In genomic region chrX:29693912-29694311, GRCh38 we compare ENCODE assay signal across 27 cellular contexts.
"Had no signal": no experiment of that assay in that cellular context is flagged by ENCODE, and none has a peak within 500 bp of the region (broad histone marks: within the 10 kb centered on the region; RNA-seq: fewer than 3 reads in every experiment).

No MANE protein-coding gene starts in this region.

- H3K27ac Mint-ChIP-seq: activated CD4-positive, alpha-beta memory T cell treated with anti-CD3 and anti-CD28 coated beads, Interleukin-2, amount 10 ng/mL, durations not matched to agents 7 days and 5 days; activated CD4-positive, alpha-beta T cell treated with anti-CD3 and anti-CD28 coated beads for 36 hours; activated CD4-positive, alpha-beta T cell treated with anti-CD3 and anti-CD28 coated beads, Interleukin-2, amount 10 ng/mL, durations not matched to agents 24 days and 14 days; activated naive CD4-positive, alpha-beta T cell treated with anti-CD3 and anti-CD28 coated beads for 36 hours; activated naive CD4-positive, alpha-beta T cell treated with anti-CD3 and anti-CD28 coated beads, Interleukin-2, amount 50 U/mL, for 24 hours; activated naive CD8-positive, alpha-beta T cell treated with anti-CD3 and anti-CD28 coated beads, Interleukin-2, amount 10 ng/mL, durations not matched to agents 7 days and 5 days; activated T-helper 1 cell treated with anti-CD3 and anti-CD28 coated beads, Interleukin-12 subunit alpha, Interleukin-12 subunit beta, Interleukin-2, Interleukin-4 antibody, amounts not matched to agents 30 ng/mL and 10 ng/mL and 1 ng/mL, durations not matched to agents 14 hours and 24 hours and 36 hours; activated T-helper 2 cell treated with anti-CD3 and anti-CD28 coated beads, Interferon-gamma antibody, Interleukin-2, Interleukin-4, amounts not matched to agents 10 μg/mL and 5 μg/mL and 100 μg/mL, durations not matched to agents 14 hours and 24 hours and 36 hours had no signal

- H3K4me3 Mint-ChIP-seq: activated CD4-positive, alpha-beta memory T cell treated with anti-CD3 and anti-CD28 coated beads, Interleukin-2, amount 10 ng/mL, durations not matched to agents 7 days and 5 days; activated CD4-positive, alpha-beta T cell treated with anti-CD3 and anti-CD28 coated beads for 36 hours; activated CD4-positive, alpha-beta T cell treated with anti-CD3 and anti-CD28 coated beads, Interleukin-2, amount 10 ng/mL, durations not matched to agents 24 days and 14 days; activated naive CD4-positive, alpha-beta T cell treated with anti-CD3 and anti-CD28 coated beads for 36 hours; activated naive CD4-positive, alpha-beta T cell treated with anti-CD3 and anti-CD28 coated beads, Interleukin-2, amount 50 U/mL, for 24 hours; activated naive CD8-positive, alpha-beta T cell treated with anti-CD3 and anti-CD28 coated beads, Interleukin-2, amount 10 ng/mL, durations not matched to agents 7 days and 5 days; activated T-cell treated with anti-CD3 and anti-CD28 coated beads, Interleukin-2, amount 50 U/mL, for 4 hours; activated T-helper 1 cell treated with anti-CD3 and anti-CD28 coated beads, Interleukin-12 subunit alpha, Interleukin-12 subunit beta, Interleukin-2, Interleukin-4 antibody, amounts not matched to agents 30 ng/mL and 10 ng/mL and 1 ng/mL, durations not matched to agents 14 hours and 24 hours and 36 hours; central memory CD8-positive, alpha-beta T cell had no signal

- ATAC-seq: activated CD4-positive, alpha-beta T cell treated with anti-CD3 and anti-CD28 coated beads for 36 hours; activated T-cell treated with anti-CD3 and anti-CD28 coated beads, Interleukin-2, amount 50 U/mL, for 4 hours; gastroesophageal sphincter; heart right ventricle had no signal

- H3K27me3 ChIP-seq: ascending aorta, brain microvascular endothelial cell, esophagus squamous epithelium, gastroesophageal sphincter, heart right ventricle, hepatocyte had no signal

- H3K4me2 ChIP-seq: hepatocyte had no signal

- H3K4me1 ChIP-seq: ascending aorta, esophagus squamous epithelium, gastroesophageal sphincter, heart right ventricle had no signal

- H3K27me3 Mint-ChIP-seq: activated CD4-positive, alpha-beta memory T cell treated with anti-CD3 and anti-CD28 coated beads, Interleukin-2, amount 10 ng/mL, durations not matched to agents 7 days and 5 days; activated CD4-positive, alpha-beta T cell treated with anti-CD3 and anti-CD28 coated beads for 36 hours; activated CD4-positive, alpha-beta T cell treated with anti-CD3 and anti-CD28 coated beads, Interleukin-2, amount 10 ng/mL, durations not matched to agents 24 days and 14 days; activated naive CD4-positive, alpha-beta T cell treated with anti-CD3 and anti-CD28 coated beads, Interleukin-2, amount 50 U/mL, for 24 hours; activated naive CD8-positive, alpha-beta T cell treated with anti-CD3 and anti-CD28 coated beads, Interleukin-2, amount 10 ng/mL, durations not matched to agents 7 days and 5 days; central memory CD8-positive, alpha-beta T cell had no signal

- H3K9me3 Mint-ChIP-seq: activated CD4-positive, alpha-beta T cell treated with anti-CD3 and anti-CD28 coated beads, Interleukin-2, amount 10 ng/mL, durations not matched to agents 24 days and 14 days; activated naive CD4-positive, alpha-beta T cell treated with anti-CD3 and anti-CD28 coated beads for 36 hours; activated naive CD4-positive, alpha-beta T cell treated with anti-CD3 and anti-CD28 coated beads, Interleukin-2, amount 50 U/mL, for 24 hours; activated naive CD8-positive, alpha-beta T cell treated with anti-CD3 and anti-CD28 coated beads, Interleukin-2, amount 10 ng/mL, durations not matched to agents 7 days and 5 days; activated T-cell treated with anti-CD3 and anti-CD28 coated beads, Interleukin-2, amount 50 U/mL, for 4 hours; activated T-helper 1 cell treated with anti-CD3 and anti-CD28 coated beads, Interleukin-12 subunit alpha, Interleukin-12 subunit beta, Interleukin-2, Interleukin-4 antibody, amounts not matched to agents 30 ng/mL and 10 ng/mL and 1 ng/mL, durations not matched to agents 14 hours and 24 hours and 36 hours; activated T-helper 2 cell treated with anti-CD3 and anti-CD28 coated beads, Interferon-gamma antibody, Interleukin-2, Interleukin-4, amounts not matched to agents 10 μg/mL and 5 μg/mL and 100 μg/mL, durations not matched to agents 14 hours and 24 hours and 36 hours; central memory CD8-positive, alpha-beta T cell had no signal

- H3K79me2 ChIP-seq: hepatocyte had no signal

- H3K4me3 ChIP-seq: ascending aorta, esophagus squamous epithelium, gastroesophageal sphincter, heart right ventricle, hepatocyte had no signal

- H2AFZ ChIP-seq: hepatocyte had no signal

- FAIRE-seq: bronchial epithelial cell, endometrium, endothelial cell of umbilical vein had no signal

- H3K36me3 ChIP-seq: ascending aorta, brain microvascular endothelial cell, esophagus squamous epithelium, gastroesophageal sphincter, heart right ventricle had no signal

- H3K27ac ChIP-seq: ascending aorta, brain microvascular endothelial cell, epithelial cell of prostate, esophagus squamous epithelium, gastroesophageal sphincter, heart right ventricle, hepatocyte had no signal

- H3K4me1 Mint-ChIP-seq: activated CD4-positive, alpha-beta memory T cell treated with anti-CD3 and anti-CD28 coated beads, Interleukin-2, amount 10 ng/mL, durations not matched to agents 7 days and 5 days; activated CD4-positive, alpha-beta T cell treated with anti-CD3 and anti-CD28 coated beads for 36 hours; activated CD4-positive, alpha-beta T cell treated with anti-CD3 and anti-CD28 coated beads, Interleukin-2, amount 10 ng/mL, durations not matched to agents 24 days and 14 days; activated naive CD4-positive, alpha-beta T cell treated with anti-CD3 and anti-CD28 coated beads, Interleukin-2, amount 50 U/mL, for 24 hours; activated naive CD8-positive, alpha-beta T cell treated with anti-CD3 and anti-CD28 coated beads, Interleukin-2, amount 10 ng/mL, durations not matched to agents 7 days and 5 days; central memory CD8-positive, alpha-beta T cell had no signal

- H3K36me3 Mint-ChIP-seq: activated naive CD4-positive, alpha-beta T cell treated with anti-CD3 and anti-CD28 coated beads, Interleukin-2, amount 50 U/mL, for 24 hours; activated naive CD8-positive, alpha-beta T cell treated with anti-CD3 and anti-CD28 coated beads, Interleukin-2, amount 10 ng/mL, durations not matched to agents 7 days and 5 days had no signal

- DNase-seq: activated CD4-positive, alpha-beta memory T cell treated with anti-CD3 and anti-CD28 coated beads, Interleukin-2, amount 10 ng/mL, durations not matched to agents 7 days and 5 days; activated CD4-positive, alpha-beta T cell treated with anti-CD3 and anti-CD28 coated beads for 36 hours; activated CD4-positive, alpha-beta T cell treated with anti-CD3 and anti-CD28 coated beads, Interleukin-2, amount 10 ng/mL, durations not matched to agents 24 days and 14 days; activated CD4-positive, CD25-positive, alpha-beta regulatory T cell; activated CD4-positive, CD25-positive, alpha-beta regulatory T cell treated with anti-CD3 and anti-CD28 coated beads, Interleukin-2, amount 50 U/mL, for 72 hours; activated effector memory CD4-positive, alpha-beta T cell treated with anti-CD3 and anti-CD28 coated beads, Interleukin-2, amount 50 U/mL, for 16 hours; activated naive CD4-positive, alpha-beta T cell treated with anti-CD3 and anti-CD28 coated beads for 36 hours; activated naive CD8-positive, alpha-beta T cell treated with anti-CD3 and anti-CD28 coated beads, Interleukin-2, amount 10 ng/mL, durations not matched to agents 7 days and 5 days; activated T-cell treated with anti-CD3 and anti-CD28 coated beads, Interleukin-2, amount 50 U/mL, for 4 hours; brain microvascular endothelial cell; cortex of kidney; effector CD8-positive, alpha-beta T cell; esophagus squamous epithelium; foreskin melanocyte; heart right ventricle; T-helper 2 cell had no signal

- H3K9me3 ChIP-seq: ascending aorta, esophagus squamous epithelium, gastroesophageal sphincter, heart right ventricle had no signal
